ENCODE assay signal across 32 cellular contexts in genomic region chr9:27511771-27512170, GRCh38. TPM values are rescaled to one million over a fixed set of nuclear protein-coding genes. Genes with fewer than 3 reads are reported as not detected.
"Had no signal": no experiment of that assay in that cellular context is flagged by ENCODE, and none has a peak within 500 bp of the region (broad histone marks: within the 10 kb centered on the region; RNA-seq: fewer than 3 reads in every experiment).

No MANE protein-coding gene starts in this region.

- H3K27me3 ChIP-seq: esophagus squamous epithelium, heart right ventricle, right atrium auricular region, suprapubic skin, transverse colon, upper lobe of right lung, vagina had no signal

- H3K4me3 ChIP-seq: esophagus squamous epithelium, heart right ventricle, lower lobe of right lung, prostate gland, right atrium auricular region, smooth muscle cell, suprapubic skin, transverse colon, upper lobe of right lung, vagina had no signal

- H3K9me3 Mint-ChIP-seq: endodermal cell; stimulated activated naive CD8-positive, alpha-beta T cell treated with anti-CD3 and anti-CD28 coated beads, Interleukin-15, amount 100 ng/mL, for 72 hours had no signal

- H3K4me3 Mint-ChIP-seq: endodermal cell; immature natural killer cell; natural killer cell; stimulated activated naive CD8-positive, alpha-beta T cell treated with anti-CD3 and anti-CD28 coated beads, Interleukin-15, amount 100 ng/mL, for 72 hours had no signal

- H3K4me2 ChIP-seq: smooth muscle cell had no signal

- H3K27ac Mint-ChIP-seq: endodermal cell; immature natural killer cell; natural killer cell; stimulated activated naive CD8-positive, alpha-beta T cell treated with anti-CD3 and anti-CD28 coated beads, Interleukin-15, amount 100 ng/mL, for 72 hours had no signal

- H3K9me3 ChIP-seq: esophagus squamous epithelium, heart right ventricle, lower lobe of right lung, prostate gland, right atrium auricular region, suprapubic skin, transverse colon, upper lobe of right lung, vagina had no signal

- DNase-seq: effector CD8-positive, alpha-beta T cell; endodermal cell; esophagus squamous epithelium; foreskin melanocyte; glutamatergic neuron; heart right ventricle; hippocampal formation; immature natural killer cell; islet precursor cell; left ventricle myocardium superior; lower lobe of right lung; natural killer cell; stimulated activated CD4-positive, alpha-beta T cell treated with anti-CD3 and anti-CD28 coated beads, Interleukin-12 subunit alpha, Interleukin-12 subunit beta, amount 100 ng/mL, for 4 hours; stimulated activated CD4-positive, alpha-beta T cell treated with anti-CD3 and anti-CD28 coated beads, Interleukin-1b, Interleukin-23, amount 100 ng/mL, for 48 hours; stimulated activated CD4-positive, alpha-beta T cell treated with anti-CD3 and anti-CD28 coated beads, Interleukin-4, amount 100 ng/mL, for 1 hour; stimulated activated CD8-positive, alpha-beta memory T cell treated with anti-CD3 and anti-CD28 coated beads, Interleukin-4, amount 100 ng/mL, for 48 hours; stimulated activated naive CD4-positive, alpha-beta T cell; stimulated activated naive CD8-positive, alpha-beta T cell treated with anti-CD3 and anti-CD28 coated beads, Interleukin-15, amount 100 ng/mL, for 72 hours; transverse colon; upper lobe of right lung had no signal

- ATAC-seq: heart right ventricle; left ventricle myocardium superior; lower lobe of right lung; natural killer cell; sciatic nerve; stimulated activated naive CD8-positive, alpha-beta T cell treated with anti-CD3 and anti-CD28 coated beads, Interleukin-15, amount 100 ng/mL, for 72 hours; upper lobe of right lung had no signal

- H3K4me1 ChIP-seq: parathyroid adenoma, prostate gland, upper lobe of right lung had no signal

- H3K4me1 Mint-ChIP-seq: endodermal cell; immature natural killer cell; natural killer cell; stimulated activated naive CD8-positive, alpha-beta T cell treated with anti-CD3 and anti-CD28 coated beads, Interleukin-15, amount 100 ng/mL, for 72 hours had no signal

- H3K27me3 Mint-ChIP-seq: stimulated activated naive CD8-positive, alpha-beta T cell treated with anti-CD3 and anti-CD28 coated beads, Interleukin-15, amount 100 ng/mL, for 72 hours had no signal

- FAIRE-seq: colon had no signal

- H2AFZ ChIP-seq: parathyroid adenoma had no signal

- H3K27ac ChIP-seq: epithelial cell of prostate, esophagus squamous epithelium, heart right ventricle, lower lobe of right lung, parathyroid adenoma, prostate gland, right atrium auricular region, suprapubic skin, transverse colon, upper lobe of right lung, vagina had no signal

- H3K79me2 ChIP-seq: parathyroid adenoma had no signal

- H3K36me3 ChIP-seq: esophagus squamous epithelium, heart right ventricle, lower lobe of right lung, prostate gland, right atrium auricular region, suprapubic skin, transverse colon, upper lobe of right lung, vagina had no signal

- H3K36me3 Mint-ChIP-seq: natural killer cell had no signal

RNA-seq across cellular contexts. Expression of gene IFNK, which starts 12.3 kb away (rescaled TPM):
- total RNA-seq: endodermal cell, esophagus squamous epithelium, heart right ventricle, left ventricle myocardium superior, lower lobe of right lung, mesenteric fat pad, natural killer cell, osteoblast, prostate gland, right atrium auricular region, sciatic nerve, smooth muscle cell, suprapubic skin, transverse colon, upper lobe of right lung, vagina had no signal
- polyA plus RNA-seq: heart right ventricle, immature natural killer cell, neural cell, smooth muscle cell had no signal
